2 cellular contexts compared by ENCODE assay signal in the genomic region with DNA sequence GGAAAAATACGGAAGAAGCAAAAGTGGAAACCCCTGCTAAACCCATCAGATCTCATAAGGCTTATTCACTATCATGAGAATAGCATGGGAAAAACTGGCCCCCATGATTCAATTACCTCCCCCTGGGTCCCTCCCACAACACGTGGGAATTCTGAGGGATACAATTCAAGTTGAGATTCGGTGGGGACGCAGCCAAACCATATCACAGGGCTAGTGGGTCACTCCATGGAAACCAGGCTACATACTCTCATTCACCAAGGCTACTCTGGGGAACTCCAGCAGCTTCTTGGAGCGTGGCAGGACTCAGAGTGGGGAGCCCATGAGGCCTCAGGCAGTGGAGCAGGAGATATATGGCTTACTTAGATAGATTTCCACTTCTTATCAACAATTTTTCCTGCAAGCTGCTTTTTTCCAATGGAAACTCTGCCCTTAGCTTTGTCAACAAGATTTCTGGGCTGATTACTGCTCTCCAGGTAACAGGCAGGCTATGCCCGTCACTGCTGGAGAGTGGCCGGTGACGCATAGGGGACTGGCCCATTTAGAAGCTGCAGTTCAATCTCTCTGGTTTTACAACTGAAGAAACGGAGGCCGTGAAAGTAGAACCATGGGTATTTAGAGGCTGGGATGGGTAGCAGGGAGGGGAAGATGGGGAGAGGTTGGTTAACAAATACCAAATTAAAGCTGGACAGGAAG.
TF ChIP-seq lines count a peak whose summit lies in the region.

No MANE protein-coding gene starts in this region.

TF ChIP-seq in WTC11, 78 proteins besides CTCF, POLR2A, EP300 and RAD21:
- no peak for TF ChIP-seq ZSCAN18 (CRISPR knock-in tag; IDR thresholded peaks at IDR 0.05)
- no peak for TF ChIP-seq ZNF263 (CRISPR knock-in tag; IDR thresholded peaks at IDR 0.05; ENCODE audit: low read depth)
- TF ChIP-seq, protein P1, sequence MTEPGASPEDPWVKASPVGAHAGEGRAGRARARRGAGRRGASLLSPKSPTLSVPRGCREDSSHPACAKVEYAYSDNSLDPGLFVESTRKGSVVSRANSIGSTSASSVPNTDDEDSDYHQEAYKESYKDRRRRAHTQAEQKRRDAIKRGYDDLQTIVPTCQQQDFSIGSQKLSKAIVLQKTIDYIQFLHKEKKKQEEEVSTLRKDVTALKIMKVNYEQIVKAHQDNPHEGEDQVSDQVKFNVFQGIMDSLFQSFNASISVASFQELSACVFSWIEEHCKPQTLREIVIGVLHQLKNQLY (CRISPR knock-in tag; IDR thresholded peaks at IDR 0.05), result no peak
- TF ChIP-seq KAT7 (CRISPR knock-in tag; IDR thresholded peaks at IDR 0.05; ENCODE audit: borderline replicate concordance), result no peak
- no peak for TF ChIP-seq NR1H2 (CRISPR knock-in tag; IDR thresholded peaks at IDR 0.05)
- TF ChIP-seq, protein P2, sequence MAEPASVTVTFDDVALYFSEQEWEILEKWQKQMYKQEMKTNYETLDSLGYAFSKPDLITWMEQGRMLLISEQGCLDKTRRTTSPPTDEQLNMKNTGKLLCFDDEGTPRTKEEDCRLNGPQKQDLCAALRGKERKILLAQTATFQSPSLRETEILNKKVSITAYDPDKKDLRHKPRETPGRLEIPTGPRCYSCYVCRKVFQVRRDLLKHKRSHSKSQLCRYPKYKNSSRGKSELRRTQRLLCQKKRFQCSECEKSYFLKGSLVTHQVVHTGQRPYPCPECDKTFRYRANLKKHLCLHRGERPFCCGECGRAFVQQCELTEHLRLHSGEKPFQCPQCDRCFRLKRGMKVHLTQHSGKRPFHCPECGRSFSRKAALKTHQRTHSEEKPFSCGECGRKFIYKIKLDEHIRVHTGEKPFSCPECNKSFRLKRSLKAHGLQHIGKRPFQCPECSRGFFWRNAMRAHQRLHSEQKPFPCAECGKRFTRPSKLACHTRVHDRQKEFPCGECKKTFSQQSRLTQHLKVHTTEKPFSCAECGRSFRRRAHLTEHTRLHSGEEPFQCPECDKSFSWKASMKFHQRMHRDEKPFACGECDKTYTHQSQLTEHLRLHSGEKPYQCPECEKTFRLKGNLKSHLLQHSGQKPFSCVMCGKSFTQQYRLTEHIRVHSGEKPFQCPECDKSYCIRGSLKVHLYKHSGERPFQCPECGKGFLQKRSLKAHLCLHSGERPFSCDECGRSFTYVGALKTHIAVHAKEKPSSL (CRISPR knock-in tag; conservative IDR thresholded peaks at IDR 0.05), result no peak
- no peak for TF ChIP-seq E2F1 (CRISPR knock-in tag; IDR thresholded peaks at IDR 0.05)
- no peak for TF ChIP-seq ZNF219 (CRISPR knock-in tag; IDR thresholded peaks at IDR 0.05; ENCODE audit: borderline replicate concordance)
- no peak for TF ChIP-seq ATF1 (CRISPR knock-in tag; IDR thresholded peaks at IDR 0.05)
- TF ChIP-seq ELF4 (CRISPR knock-in tag; IDR thresholded peaks at IDR 0.05; ENCODE audit: low read depth), result no peak

TF ChIP-seq in GM12891, 5 proteins besides CTCF, POLR2A, EP300 and RAD21:
- TF ChIP-seq POLR2AphosphoS5 (IDR thresholded peaks at IDR 0.05; ENCODE audit: low read depth, low read length) (no peak), POU2F2 (IDR thresholded peaks at IDR 0.05; ENCODE audit: low read depth, low read length) (no peak), PAX5 (IDR thresholded peaks at IDR 0.05; ENCODE audit: insufficient read depth, low read length, severe bottlenecking) (no peak), SPI1 (IDR thresholded peaks at IDR 0.05; ENCODE audit: low read depth, low read length) (no peak), TAF1 (IDR thresholded peaks at IDR 0.05; ENCODE audit: low read depth, low read length) (no peak)
